In the genomic region with DNA sequence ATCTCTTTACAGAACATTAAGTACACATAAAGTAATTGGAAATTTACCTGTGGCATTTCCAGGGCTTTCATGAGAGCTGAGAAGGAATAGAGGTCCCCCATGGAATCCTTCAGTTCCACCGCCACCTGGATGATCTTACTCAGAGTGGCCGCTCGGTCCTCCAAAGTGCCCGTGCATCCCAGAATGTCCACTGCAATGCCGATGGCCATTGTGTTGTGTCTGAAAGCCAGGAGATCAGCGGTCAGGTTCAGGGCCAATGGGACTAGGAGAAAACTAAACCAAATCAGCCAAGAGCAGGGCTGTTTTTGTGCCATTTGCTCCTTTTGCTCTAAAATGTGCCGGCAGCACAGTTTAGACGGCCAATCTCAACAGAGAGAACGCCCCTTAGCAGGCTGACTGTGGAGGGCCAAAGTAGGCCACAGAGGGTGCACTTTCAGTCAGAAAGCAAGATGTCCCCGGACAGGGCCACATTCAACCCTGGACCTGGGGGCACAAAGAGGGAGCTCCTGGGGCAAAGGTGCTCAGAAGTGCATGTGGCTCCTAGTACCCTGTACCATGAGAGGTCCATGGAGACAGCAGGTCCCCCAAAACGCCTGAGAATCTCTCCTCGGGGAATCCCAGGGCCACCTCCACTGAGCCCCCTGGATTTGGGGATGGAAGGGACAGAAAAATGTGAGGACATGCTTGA, we compare ENCODE assay signal across 20 cellular contexts.
DNase-seq lines count a peak whose midpoint lies in the region; ATAC-seq and TF ChIP-seq lines count a peak whose summit lies in the region.
"Had no signal": no experiment of that assay in that cellular context is flagged by ENCODE, and none has a peak within 500 bp of the region (broad histone marks: within the 10 kb centered on the region; RNA-seq: fewer than 3 reads in every experiment).

No MANE protein-coding gene starts in this region.

- no peaks in the 10 kb centered on the region for H3K27me3 Mint-ChIP-seq in endodermal cell (ENCODE audit: insufficient read depth)

- H3K9me3 Mint-ChIP-seq in endodermal cell, result no peaks in the 10 kb centered on the region
- H3K9me3 Mint-ChIP-seq: HFFc6 had no signal

- POLR2A ChIA-PET in PC-9 (lab: Charles Lee; ENCODE audit: unreplicated experiment), result no interaction called here

- peaks cover 99% of the 10 kb centered on the region for H3F3A ChIP-seq in PC-9 (ENCODE audit: insufficient read depth, low read depth)

- no peaks in the 10 kb centered on the region for H3K9me2 ChIP-seq in PC-9 (ENCODE audit: insufficient read depth)

- H3K4me1 ChIP-seq in PC-9 (replicated peaks; ENCODE audit: insufficient read depth) (peaks cover 28% of the 10 kb centered on the region), endodermal cell (ENCODE audit: control insufficient read depth, insufficient read depth, low read length) (no peaks in the 10 kb centered on the region), mesodermal cell (ENCODE audit: control insufficient read depth, insufficient read depth, low read length, poor library complexity, severe bottlenecking) (peaks cover 26% of the 10 kb centered on the region), aorta (ENCODE audit: control insufficient read depth in 1 of 2, insufficient read depth in 2 of 2, low read length in 2 of 2) (no peaks in the 10 kb centered on the region)

- H2AFZ ChIP-seq in PC-9, result no peak overlapping the region

- intact Hi-C loops in PC-9 (cut with micrococcal nuclease; ENCODE audit: unreplicated experiment) (no loop called here), aorta (cut with DNase I) (no loop called here)

- no peaks in the 10 kb centered on the region for H3K9me3 ChIP-seq in PC-9 (ENCODE audit: insufficient read depth, low read depth)
- no peaks in the 10 kb centered on the region for H3K9me3 ChIP-seq in endodermal cell (ENCODE audit: control insufficient read depth, low read length)
- H3K9me3 ChIP-seq in mesodermal cell (ENCODE audit: control insufficient read depth, low read length), result no peaks in the 10 kb centered on the region
- no peaks in the 10 kb centered on the region for H3K9me3 ChIP-seq in aorta (ENCODE audit: control insufficient read depth, low read length)
- H3K9me3 ChIP-seq: BE2C, SJSA1 had no signal

- WGBS in endodermal cell (ENCODE audit: insufficient coverage in 1 of 2, insufficient read length in 1 of 2), 2 experiments, result 93 to 95% methylated on average over 9 to 12 of the region's 12 CpGs
- WGBS in mesodermal cell (ENCODE audit: insufficient coverage in 2 of 2), 2 experiments, result 96 to 98% methylated on average over 12 of the region's 12 CpGs
- 88 to 93% methylated on average over 12 of the region's 12 CpGs for WGBS in aorta, 2 donors

- TF ChIP-seq CTCF in PC-9 (conservative IDR thresholded peaks at IDR 0.05) (no peak), endodermal cell (conservative IDR thresholded peaks at IDR 0.05) (no peak)

- peaks cover 90% of the 10 kb centered on the region for H3K36me3 ChIP-seq in PC-9 (ENCODE audit: low read depth)
- peaks cover 95% of the 10 kb centered on the region for H3K36me3 ChIP-seq in endodermal cell (ENCODE audit: control insufficient read depth, insufficient read depth, low read length)
- H3K36me3 ChIP-seq in mesodermal cell (ENCODE audit: control insufficient read depth, insufficient read depth, low read length), result peaks cover 92% of the 10 kb centered on the region
- peaks cover 3 to 21% of the 10 kb centered on the region in 2 donors for H3K36me3 ChIP-seq in aorta (ENCODE audit: control insufficient read depth in 1 of 2, insufficient read depth in 2 of 2, low read length in 1 of 2)

- H3K4me1 Mint-ChIP-seq in endodermal cell, result no peaks in the 10 kb centered on the region

- H3K79me2 ChIP-seq in PC-9 (ENCODE audit: low read depth), result peaks cover 87% of the 10 kb centered on the region

- H3K27ac Mint-ChIP-seq in endodermal cell, result peak overlapping the region; percentile 81

- H3K27ac ChIP-seq in PC-9, result peak overlapping the region; percentile 10; the same call in 1 of the 2 replicates
- no peak overlapping the region for H3K27ac ChIP-seq in endodermal cell (ENCODE audit: low read depth, low read length)
- H3K27ac ChIP-seq in mesodermal cell (ENCODE audit: low read depth, low read length, severe bottlenecking), result peak overlapping the region; percentile 36
- H3K27ac ChIP-seq in aorta (ENCODE audit: low read depth in 1 of 2, low read length in 2 of 2), result no peak overlapping the region
- H3K27ac ChIP-seq: SJSA1 had no signal

- BruUV-seq in PC-9 (replicated peaks; lab: Mats Ljungman, UMichigan), result no TSS peak

- no peak overlapping the region for H3K4me2 ChIP-seq in PC-9

- no peak overlapping the region for H3K4me3 Mint-ChIP-seq in endodermal cell
- H3K4me3 Mint-ChIP-seq: HFFc6 had no signal

- peak; percentile 30 for ATAC-seq in aorta (ENCODE audit: low FRiP score)
- no peak for ATAC-seq in GM21526 (IDR thresholded peaks at IDR 0.05; ENCODE audit: low FRiP score, unreplicated experiment)
- ATAC-seq in GM18511 (IDR thresholded peaks at IDR 0.05; ENCODE audit: unreplicated experiment), result no peak
- ATAC-seq: Right ventricle myocardium inferior had no signal

- H3K36me3 Mint-ChIP-seq in endodermal cell (ENCODE audit: low read depth), result peaks cover 82% of the 10 kb centered on the region

- H3K27me3 ChIP-seq in PC-9 (ENCODE audit: insufficient read depth, low read depth) (no peaks in the 10 kb centered on the region), endodermal cell (ENCODE audit: control insufficient read depth, insufficient read depth, low read length, poor library complexity, severe bottlenecking) (no peaks in the 10 kb centered on the region), aorta (ENCODE audit: control insufficient read depth in 1 of 2, insufficient read depth in 2 of 2, low read length in 1 of 2) (no peaks in the 10 kb centered on the region)
- H3K27me3 ChIP-seq: BE2C, SJSA1 had no signal

- DNase-seq in PC-9, result no peak
- DNase-seq in endodermal cell, result peak; percentile 58
- no peak for DNase-seq in aorta
- DNase-seq in NCI-H1694 (lab: John Stamatoyannopoulos, UW), result no peak
- DNase-seq: BE2C; H7; HFFc6; KG1; NCI-H1092 treated with DMSO at 0.1 percent for 48 hours; NCI-H1436 treated with DMSO at 0.1 percent for 48 hours; NCI-H2029; NCI-H226; NCI-H510A treated with DMSO at 0.1 percent for 48 hours; NCI-H748 treated with DMSO at 0.1 percent for 48 hours; NK-92 treated with Interleukin-12 subunit alpha and Interleukin-12 subunit beta, amount 100 ng/mL, for 24 hours had no signal

- H3K9ac ChIP-seq in endodermal cell (ENCODE audit: extremely low read depth, low read length, poor library complexity, severe bottlenecking), result no peak overlapping the region

- H3K4me3 ChIP-seq in PC-9 (no peak overlapping the region), endodermal cell (ENCODE audit: low read length) (no peak overlapping the region), mesodermal cell (ENCODE audit: extremely low read depth, insufficient read depth, low read length, poor library complexity, severe bottlenecking) (no peak overlapping the region), aorta (ENCODE audit: low read length in 2 of 2) (no peak overlapping the region)
- H3K4me3 ChIP-seq: SJSA1 had no signal

- peaks cover 80% of the 10 kb centered on the region for H4K20me1 ChIP-seq in PC-9 (ENCODE audit: insufficient read depth)

- CTCF ChIA-PET in PC-9 (lab: Charles Lee), result no interaction called here

Comparison
In these comparisons a context has a peak if more than half of its experiments do, and no peak if none do; other contexts are left out.
1. H3K27ac ChIP-seq: peak in PC-9 (single experiment) and mesodermal cell (single experiment); none in endodermal cell (single experiment) and aorta (0 of 2).